In the genomic region with DNA sequence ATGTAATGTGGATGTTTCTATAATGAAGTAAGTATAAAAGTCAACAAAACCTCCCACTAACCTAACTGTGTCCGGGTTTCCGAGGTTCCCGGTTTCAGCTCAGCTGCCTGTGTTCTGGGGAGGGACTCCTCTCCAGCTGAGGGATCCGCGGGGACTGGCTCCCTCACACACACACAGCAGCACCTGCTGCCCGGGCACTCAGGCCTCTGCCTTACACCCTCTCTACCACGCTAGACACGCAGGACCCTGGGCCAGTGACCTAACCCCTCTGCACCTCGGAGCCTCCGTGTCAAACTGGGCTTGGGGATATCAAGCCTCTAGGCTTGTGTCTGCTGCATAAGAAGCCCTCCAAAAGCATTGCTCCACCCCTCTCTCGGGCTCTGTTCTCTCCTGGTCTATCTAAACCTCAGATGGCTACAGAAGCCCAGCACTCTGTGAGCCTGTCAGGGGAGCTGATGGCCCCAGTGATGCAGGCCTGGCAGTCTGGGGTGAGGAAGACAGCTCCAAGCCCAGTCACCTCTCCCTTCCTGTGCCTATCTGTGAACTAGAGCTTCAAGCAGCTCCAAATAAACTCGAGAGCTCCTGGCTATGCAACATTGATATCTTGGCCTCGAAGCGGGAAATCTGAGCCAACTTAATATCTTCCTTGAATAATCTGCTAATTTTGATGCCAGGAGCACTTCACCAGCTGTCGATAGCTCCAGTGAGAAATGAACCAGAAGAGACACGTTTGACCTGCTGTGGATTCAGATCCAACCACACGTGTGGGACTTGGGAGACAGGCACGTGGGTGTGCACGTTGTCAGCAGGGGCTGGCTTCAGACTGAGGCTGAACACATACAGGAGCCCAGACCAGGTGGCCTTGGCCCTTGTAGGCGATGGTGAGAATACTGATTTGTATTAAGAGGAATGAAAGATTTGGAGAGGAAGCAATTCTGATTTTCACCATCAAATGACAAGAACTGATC, we compare ENCODE assay signal across 18 cellular contexts.
DNase-seq lines count a peak whose midpoint lies in the region; ATAC-seq and TF ChIP-seq lines count a peak whose summit lies in the region.
"Had no signal": no experiment of that assay in that cellular context is flagged by ENCODE, and none has a peak within 500 bp of the region (broad histone marks: within the 10 kb centered on the region; RNA-seq: fewer than 3 reads in every experiment).

No MANE protein-coding gene starts in this region.

- DNase-seq in DMS53 (lab: John Stamatoyannopoulos, UW) (peak; percentile 79), ELF-1 (ENCODE audit: low read depth, low spot score) (peak; percentile 30), cerebellum (ENCODE audit: low spot score) (peak; percentile 20), natural killer cell (peak; percentile 1), NCI-H82 (lab: John Stamatoyannopoulos, UW) (no peak), ACHN (no peak), AG08395 (ENCODE audit: low spot score) (no peak)
- DNase-seq: body of pancreas, dermis blood vessel endothelial cell, foreskin fibroblast, hypothalamus, NCI-H1694, NCI-H510A had no signal

- peaks cover 0 to 7% of the 10 kb centered on the region in 2 donors for H3K4me1 Mint-ChIP-seq in natural killer cell

- no peak for TF ChIP-seq CTCF in natural killer cell (IDR thresholded peaks at IDR 0.05)

- no peaks in the 10 kb centered on the region for H3K9me3 Mint-ChIP-seq in natural killer cell
- H3K9me3 Mint-ChIP-seq: activated T-helper 1 cell treated with anti-CD3 and anti-CD28 coated beads, Interleukin-12 subunit alpha, Interleukin-12 subunit beta, Interleukin-2, Interleukin-4 antibody, amounts not matched to agents 30 ng/mL and 10 ng/mL and 1 ng/mL, durations not matched to agents 14 hours and 24 hours and 36 hours; CD8-positive, alpha-beta T cell had no signal

- H3K36me3 Mint-ChIP-seq in natural killer cell = no peaks in the 10 kb centered on the region
- H3K36me3 Mint-ChIP-seq: CD8-positive, alpha-beta T cell had no signal

- ATAC-seq in natural killer cell (no peak), GM21825 (IDR thresholded peaks at IDR 0.05; ENCODE audit: unreplicated experiment) (no peak)
- ATAC-seq: activated CD4-positive, CD25-positive, alpha-beta regulatory T cell treated with anti-CD3 and anti-CD28 coated beads, Interleukin-2, amount 50 U/mL, for 24 hours; body of pancreas; CD8-positive, alpha-beta T cell; K562 had no signal

- intact Hi-C loops in natural killer cell (cut with micrococcal nuclease) = no loop called here

- in situ Hi-C loops in ACHN (cut with HindIII; ENCODE audit: low pct_ligation_motif_present, low pct_unique_long_range_greater_than_20kb, low sequenced_read_pairs) = no loop called here

- peaks cover 23 to 49% of the 10 kb centered on the region in 2 donors for H3K27me3 Mint-ChIP-seq in natural killer cell (ENCODE audit: low read depth in 2 of 2)

- H3K4me3 Mint-ChIP-seq in natural killer cell = no peak overlapping the region
- H3K4me3 Mint-ChIP-seq: activated T-helper 1 cell treated with anti-CD3 and anti-CD28 coated beads, Interleukin-12 subunit alpha, Interleukin-12 subunit beta, Interleukin-2, Interleukin-4 antibody, amounts not matched to agents 30 ng/mL and 10 ng/mL and 1 ng/mL, durations not matched to agents 14 hours and 24 hours and 36 hours; CD8-positive, alpha-beta T cell had no signal

- H3K27ac Mint-ChIP-seq in natural killer cell = no peak overlapping the region
- H3K27ac Mint-ChIP-seq: activated T-helper 1 cell treated with anti-CD3 and anti-CD28 coated beads, Interleukin-12 subunit alpha, Interleukin-12 subunit beta, Interleukin-2, Interleukin-4 antibody, amounts not matched to agents 30 ng/mL and 10 ng/mL and 1 ng/mL, durations not matched to agents 14 hours and 24 hours and 36 hours; CD8-positive, alpha-beta T cell had no signal

Comparison
In these comparisons a context has a peak if more than half of its experiments do, and no peak if none do; other contexts are left out.
1. DNase-seq: peak in DMS53 (single experiment), ELF-1 (single experiment), cerebellum (single experiment) and natural killer cell (single experiment); none in NCI-H82 (single experiment), ACHN (single experiment) and AG08395 (single experiment).